18 cellular contexts compared by ENCODE assay signal in genomic region chr5:38576442-38576841, GRCh38. TPM values are rescaled to one million over a fixed set of nuclear protein-coding genes. Genes with fewer than 3 reads are reported as not detected.
DNase-seq lines count a peak whose midpoint lies in the region; ATAC-seq and TF ChIP-seq lines count a peak whose summit lies in the region.
"Had no signal": no experiment of that assay in that cellular context is flagged by ENCODE, and none has a peak within 500 bp of the region (broad histone marks: within the 10 kb centered on the region; RNA-seq: fewer than 3 reads in every experiment).

No MANE protein-coding gene starts in this region.

- H3K9me3 Mint-ChIP-seq in glutamatergic neuron (ENCODE audit: unreplicated experiment): no peaks in the 10 kb centered on the region
- H3K9me3 Mint-ChIP-seq: naive thymus-derived CD8-positive, alpha-beta T cell had no signal

- H3K4me1 Mint-ChIP-seq in glutamatergic neuron (ENCODE audit: low read depth, unreplicated experiment): no peaks in the 10 kb centered on the region

- H3K4me3 Mint-ChIP-seq in glutamatergic neuron (ENCODE audit: unreplicated experiment): no peak overlapping the region
- H3K4me3 Mint-ChIP-seq: naive thymus-derived CD8-positive, alpha-beta T cell had no signal

- no peaks in the 10 kb centered on the region for H3K36me3 Mint-ChIP-seq in glutamatergic neuron (ENCODE audit: unreplicated experiment)
- H3K36me3 Mint-ChIP-seq: naive thymus-derived CD8-positive, alpha-beta T cell had no signal

- no peak overlapping the region for H3K27ac Mint-ChIP-seq in glutamatergic neuron (ENCODE audit: unreplicated experiment)
- H3K27ac Mint-ChIP-seq: naive thymus-derived CD8-positive, alpha-beta T cell had no signal

- H3K27me3 Mint-ChIP-seq in glutamatergic neuron (ENCODE audit: unreplicated experiment): no peaks in the 10 kb centered on the region

- DNase-seq in DMS 273 (lab: John Stamatoyannopoulos, UW; ENCODE audit: unreplicated experiment) (peak; percentile 62), NCI-H187 (lab: John Stamatoyannopoulos, UW) (peak; percentile 11 to 57), NCI-H748 (lab: John Stamatoyannopoulos, UW; ENCODE audit: unreplicated experiment) (peak; percentile 84), left ventricle myocardium superior (peak; percentile 52), medulla oblongata (ENCODE audit: extremely low spot score) (no peak), midbrain (lab: John Stamatoyannopoulos, UW) (no peak), HCEC 1CT (no peak), glutamatergic neuron (no peak)
- DNase-seq: activated CD4-positive, CD25-positive, alpha-beta regulatory T cell; activated naive CD4-positive, alpha-beta T cell; naive thymus-derived CD8-positive, alpha-beta T cell; NCI-H226; RPMI8226; stimulated activated CD4-positive, alpha-beta T cell treated with anti-CD3 and anti-CD28 coated beads, Interleukin-2, amount 100 ng/mL, for 48 hours; stimulated activated CD8-positive, alpha-beta memory T cell treated with anti-CD3 and anti-CD28 coated beads, Interleukin-4, amount 100 ng/mL, for 48 hours; T-helper 1 cell had no signal

- intact Hi-C loops in left ventricle myocardium superior (cut with micrococcal nuclease): no loop called here

- TF ChIP-seq CTCF in glutamatergic neuron (IDR thresholded peaks at IDR 0.05; ENCODE audit: partially characterized antibody, unreplicated experiment): no peak

- ATAC-seq in left ventricle myocardium superior: peak; percentile 96
- ATAC-seq: left lobe of liver; naive thymus-derived CD8-positive, alpha-beta T cell had no signal

RNA-seq across cellular contexts. Expression of gene LIFR, which starts 20.0 kb away (rescaled TPM):
- 61.1 TPM for total RNA-seq in left ventricle myocardium superior
- 41.6 TPM for total RNA-seq in glutamatergic neuron (ENCODE audit: unreplicated experiment)
- total RNA-seq: activated CD8-positive, alpha-beta memory T cell treated with anti-CD3 and anti-CD28 coated beads for 36 hours; naive thymus-derived CD8-positive, alpha-beta T cell had no signal

Comparison
In these comparisons a context has a peak if more than half of its experiments do, and no peak if none do; other contexts are left out.
1. DNase-seq: peak in DMS 273 (single experiment), NCI-H187 (2 of 2), NCI-H748 (single experiment) and left ventricle myocardium superior (single experiment); none in medulla oblongata (single experiment), midbrain (single experiment), HCEC 1CT (single experiment) and glutamatergic neuron (single experiment).